In the genomic region with DNA sequence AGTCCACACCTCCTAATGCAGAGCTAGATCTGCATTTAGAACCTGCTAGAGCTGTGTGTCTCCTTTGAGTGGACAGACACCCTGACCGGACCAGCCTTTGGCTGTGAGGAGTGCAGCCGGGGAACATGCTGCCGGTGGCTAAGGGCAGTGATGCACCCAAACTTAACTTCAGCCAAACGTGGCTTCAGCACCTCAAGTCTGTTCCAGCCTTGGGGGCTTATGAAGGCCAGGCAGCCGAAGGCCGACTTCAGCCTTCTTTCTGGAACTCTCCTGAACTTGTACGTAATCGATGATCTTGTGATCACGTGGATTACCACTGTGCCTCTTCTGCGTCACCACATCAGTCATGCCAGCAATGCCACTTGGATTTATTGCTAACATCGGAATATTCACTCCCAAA, we compare ENCODE assay signal across 28 cellular contexts. TPM values are rescaled to one million over a fixed set of nuclear protein-coding genes. Genes with fewer than 3 reads are reported as not detected.
"Had no signal": no experiment of that assay in that cellular context is flagged by ENCODE, and none has a peak within 500 bp of the region (broad histone marks: within the 10 kb centered on the region; RNA-seq: fewer than 3 reads in every experiment).

No MANE protein-coding gene starts in this region.

- H3K4me2 ChIP-seq: hepatocyte had no signal

- H3K4me3 ChIP-seq: coronary artery, dorsolateral prefrontal cortex, esophagus muscularis mucosa, gastroesophageal sphincter, heart left ventricle, hepatocyte, lower lobe of right lung, mucosa of descending colon had no signal

- H3K4me1 ChIP-seq: esophagus muscularis mucosa, foreskin keratinocyte, gastroesophageal sphincter, heart left ventricle, lower lobe of right lung had no signal

- H3K36me3 Mint-ChIP-seq: immature natural killer cell had no signal

- H3K9me3 ChIP-seq: esophagus muscularis mucosa, gastroesophageal sphincter, heart left ventricle, lower lobe of right lung, mucosa of descending colon had no signal

- H2AFZ ChIP-seq: hepatocyte had no signal

- ATAC-seq: foreskin keratinocyte, gastroesophageal sphincter, heart left ventricle, left colon, left lobe of liver, left ventricle myocardium superior, lower lobe of right lung, mucosa of descending colon had no signal

- H3K79me2 ChIP-seq: hepatocyte had no signal

- H3K4me1 Mint-ChIP-seq: mesothelial cell of epicardium had no signal

- H3K27ac ChIP-seq: coronary artery, dorsolateral prefrontal cortex, esophagus muscularis mucosa, foreskin keratinocyte, gastroesophageal sphincter, heart left ventricle, hepatocyte, lower lobe of right lung had no signal

- H3K4me3 Mint-ChIP-seq: immature natural killer cell, mesothelial cell of epicardium had no signal

- FAIRE-seq: colon, endothelial cell of umbilical vein, frontal cortex, kidney had no signal

- H3K36me3 ChIP-seq: gastroesophageal sphincter, lower lobe of right lung had no signal

- H3K27ac Mint-ChIP-seq: immature natural killer cell, mesothelial cell of epicardium had no signal

- H3K27me3 ChIP-seq: dorsolateral prefrontal cortex, esophagus muscularis mucosa, gastroesophageal sphincter, heart left ventricle, hepatocyte had no signal

- DNase-seq: dermis blood vessel endothelial cell; effector CD4-positive, alpha-beta T cell; effector memory CD4-positive, alpha-beta T cell; foreskin keratinocyte; heart left ventricle; hypothalamus; immature natural killer cell; islet precursor cell; kidney; kidney glomerular epithelial cell; left colon; left ventricle myocardium superior; lower lobe of right lung; mesenchymal stem cell; mucosa of descending colon had no signal

- H3K9me3 Mint-ChIP-seq: immature natural killer cell, mesothelial cell of epicardium had no signal

RNA-seq across cellular contexts. Expression of gene POMC, which starts 49.1 kb away (rescaled TPM):
- total RNA-seq: fibroblast of villous mesenchyme, mesothelial cell of epicardium, myocyte had no signal
- polyA plus RNA-seq: fibroblast of lung had no signal
